ENCODE assay signal across 20 cellular contexts in the genomic region with DNA sequence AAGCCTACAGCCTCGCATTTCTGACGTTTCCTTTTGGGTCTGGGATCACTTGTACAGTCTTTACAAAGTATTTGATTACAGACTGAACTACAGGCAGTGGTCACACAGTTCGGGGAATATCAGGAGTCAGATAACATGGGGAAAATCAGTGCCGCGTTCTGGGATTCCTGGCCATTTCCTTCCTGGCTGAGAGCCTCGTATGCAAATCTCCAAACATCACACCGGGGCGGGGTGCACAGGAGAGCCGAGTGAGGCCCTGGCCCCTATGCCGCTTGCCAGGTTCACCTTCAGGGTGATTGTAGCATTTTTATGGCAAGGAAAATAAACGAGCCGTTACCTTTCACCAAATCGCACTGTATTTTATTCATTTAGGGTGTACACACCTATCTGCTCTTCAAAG. TPM values are rescaled to one million over a fixed set of nuclear protein-coding genes. Genes with fewer than 3 reads are reported as not detected.
A peak's percentile ranks its signal among the peaks of the same experiment; 100 is the strongest.
DNase-seq lines count a peak whose midpoint lies in the region; ATAC-seq, FAIRE-seq and TF ChIP-seq lines count a peak whose summit lies in the region.
"Had no signal": no experiment of that assay in that cellular context is flagged by ENCODE, and none has a peak within 500 bp of the region (broad histone marks: within the 10 kb centered on the region; RNA-seq: fewer than 3 reads in every experiment).

No MANE protein-coding gene starts in this region.

- TF ChIP-seq CTCF in kidney (IDR thresholded peaks at IDR 0.05; ENCODE audit: borderline replicate concordance, extremely low read depth, insufficient read depth): no peak

- no peak overlapping the region for H3K27ac ChIP-seq in kidney (ENCODE audit: low read depth in 2 of 2, low read length in 2 of 2)
- H3K27ac ChIP-seq: gastroesophageal sphincter, vagina had no signal

- intact Hi-C loops in kidney (cut with DNase I): no loop called here

- H3K4me3 ChIP-seq in H7 (ENCODE audit: insufficient read depth, low read depth, low read length): no peak overlapping the region
- H3K4me3 ChIP-seq in kidney (ENCODE audit: low read length in 2 of 2): no peak overlapping the region
- H3K4me3 ChIP-seq: gastroesophageal sphincter, vagina had no signal

- H3K9me3 ChIP-seq in kidney (ENCODE audit: control insufficient read depth in 1 of 2, low read length in 2 of 2): no peaks in the 10 kb centered on the region
- H3K9me3 ChIP-seq: vagina had no signal

- no peak overlapping the region for H3K9ac ChIP-seq in kidney (ENCODE audit: low read length in 2 of 2)

- H3K4me1 ChIP-seq in kidney (ENCODE audit: control insufficient read depth in 1 of 2, insufficient read depth in 1 of 2, low read depth in 1 of 2, low read length in 2 of 2): no peaks in the 10 kb centered on the region
- H3K4me1 ChIP-seq: gastroesophageal sphincter, vagina had no signal

- no peak for ATAC-seq in HG03378 (IDR thresholded peaks at IDR 0.05; ENCODE audit: unreplicated experiment)
- ATAC-seq: gastroesophageal sphincter; stimulated activated effector memory CD8-positive, alpha-beta T cell treated with anti-CD3 and anti-CD28 coated beads, Interleukin-12 subunit alpha, Interleukin-12 subunit beta, amount 100 ng/mL, for 72 hours had no signal

- H3K27me3 ChIP-seq in H7 (ENCODE audit: control insufficient read depth, insufficient read depth, low read length): no peaks in the 10 kb centered on the region
- H3K27me3 ChIP-seq: vagina had no signal

- no peak for FAIRE-seq in kidney (lab: Jason Lieb, UNC)
- FAIRE-seq: GM12892 had no signal

- no peaks in the 10 kb centered on the region for H3K36me3 ChIP-seq in H7 (replicated peaks; ENCODE audit: control insufficient read depth, insufficient read depth, low read length)
- no peaks in the 10 kb centered on the region for H3K36me3 ChIP-seq in kidney (ENCODE audit: control insufficient read depth in 1 of 2, insufficient read depth in 2 of 2, low read length in 2 of 2)
- H3K36me3 ChIP-seq: gastroesophageal sphincter, vagina had no signal

- DNase-seq in A172 (ENCODE audit: low spot score) (peak; percentile 18), H7 (peak; percentile 75), SW480 (ENCODE audit: low spot score) (peak; percentile 89), iPS-NIHi7 (ENCODE audit: extremely low spot score) (peak; percentile 53), NCI-H748 (lab: John Stamatoyannopoulos, UW; ENCODE audit: unreplicated experiment) (no peak), kidney (no peak), T-helper 1 cell (no peak)
- DNase-seq: activated CD4-positive, alpha-beta T cell treated with anti-CD3 and anti-CD28 coated beads, Interleukin-2, amount 50 U/mL, for 1 hour; activated gamma-delta T cell; DMS79; H9; KBM-7; NCI-H1930; stimulated activated CD4-positive, alpha-beta T cell treated with anti-CD3 and anti-CD28 coated beads, Interleukin-4, amount 100 ng/mL, for 1 hour; T-helper 2 cell had no signal

RNA-seq across cellular contexts. Expression of a gene that starts 29.6 kb away (rescaled TPM):
- 4.7 and 5.8 TPM in 2 replicates for total RNA-seq in A172 (2014; rRNA removed; shearing (Covaris generic))
- total RNA-seq in H7 (2014; rRNA removed; shearing (Covaris generic)): 1.8 and 3.3 TPM in 2 replicates
- total RNA-seq in kidney: 10.5 TPM
- polyA plus RNA-seq in kidney (ENCODE audit: insufficient read depth, low read depth, low replicate concordance): 36.9 TPM

RNA-seq across cellular contexts. Expression of a gene that starts 58.3 kb away (rescaled TPM):
- total RNA-seq in A172 (2014; rRNA removed; shearing (Covaris generic)): 4.6 and 14.8 TPM in 2 replicates
- 12.6 and 20.7 TPM in 2 replicates for total RNA-seq in H7 (2014; rRNA removed; shearing (Covaris generic))
- total RNA-seq in kidney: 7.8 TPM
- polyA plus RNA-seq in kidney (ENCODE audit: insufficient read depth, low read depth, low replicate concordance): 1.1 TPM

Comparison
In these comparisons a context has a peak if more than half of its experiments do, and no peak if none do; other contexts are left out.
1. DNase-seq: peak in A172 (single experiment), H7 (single experiment), SW480 (single experiment) and iPS-NIHi7 (single experiment); none in NCI-H748 (single experiment), kidney (single experiment) and T-helper 1 cell (0 of 5).